In genomic region chr2:79511320-79511951, GRCh38 we compare ENCODE assay signal across 10 cellular contexts. TPM values are rescaled to one million over a fixed set of nuclear protein-coding genes. Genes with fewer than 3 reads are reported as not detected.
A peak's percentile ranks its signal among the peaks of the same experiment; 100 is the strongest.
DNase-seq lines count a peak whose midpoint lies in the region; ATAC-seq, FAIRE-seq and TF ChIP-seq lines count a peak whose summit lies in the region.
"Had no signal": no experiment of that assay in that cellular context is flagged by ENCODE, and none has a peak within 500 bp of the region (broad histone marks: within the 10 kb centered on the region; RNA-seq: fewer than 3 reads in every experiment).

No MANE protein-coding gene starts in this region.

- H3K36me3 Mint-ChIP-seq in activated naive CD8-positive, alpha-beta T cell treated with anti-CD3 and anti-CD28 coated beads, Interleukin-2, amount 10 ng/mL, durations not matched to agents 7 days and 5 days: peaks cover 3% of the 10 kb centered on the region
- peaks cover 3% of the 10 kb centered on the region for H3K36me3 Mint-ChIP-seq in activated CD4-positive, alpha-beta memory T cell treated with anti-CD3 and anti-CD28 coated beads, Interleukin-2, amount 10 ng/mL, durations not matched to agents 7 days and 5 days (ENCODE audit: low read depth)

- H3K4me3 ChIP-seq in cardiac muscle cell (no peak overlapping the region), iPS-20b (ENCODE audit: low read length) (peak overlapping the region; percentile 67)

- no peak overlapping the region for H3K27ac Mint-ChIP-seq in activated naive CD8-positive, alpha-beta T cell treated with anti-CD3 and anti-CD28 coated beads, Interleukin-2, amount 10 ng/mL, durations not matched to agents 7 days and 5 days
- no peak overlapping the region for H3K27ac Mint-ChIP-seq in activated CD4-positive, alpha-beta memory T cell treated with anti-CD3 and anti-CD28 coated beads, Interleukin-2, amount 10 ng/mL, durations not matched to agents 7 days and 5 days

- H3K4me1 Mint-ChIP-seq in activated naive CD8-positive, alpha-beta T cell treated with anti-CD3 and anti-CD28 coated beads, Interleukin-2, amount 10 ng/mL, durations not matched to agents 7 days and 5 days: no peaks in the 10 kb centered on the region
- no peaks in the 10 kb centered on the region for H3K4me1 Mint-ChIP-seq in activated CD4-positive, alpha-beta memory T cell treated with anti-CD3 and anti-CD28 coated beads, Interleukin-2, amount 10 ng/mL, durations not matched to agents 7 days and 5 days

- H3K4me1 ChIP-seq in cardiac muscle cell (ENCODE audit: low read depth) (peaks cover 3% of the 10 kb centered on the region), iPS-20b (ENCODE audit: insufficient read depth, low read length) (peaks cover 19% of the 10 kb centered on the region; the same call in 1 of the 2 replicates)

- TF ChIP-seq CTCF in cardiac muscle cell (IDR thresholded peaks at IDR 0.05; ENCODE audit: low read depth, low read length): no peak

- FAIRE-seq in urothelium cell line (lab: Jason Lieb, UNC): no peak

- H3K27me3 Mint-ChIP-seq in activated naive CD8-positive, alpha-beta T cell treated with anti-CD3 and anti-CD28 coated beads, Interleukin-2, amount 10 ng/mL, durations not matched to agents 7 days and 5 days: peaks cover 11% of the 10 kb centered on the region
- peaks cover 3% of the 10 kb centered on the region for H3K27me3 Mint-ChIP-seq in activated CD4-positive, alpha-beta memory T cell treated with anti-CD3 and anti-CD28 coated beads, Interleukin-2, amount 10 ng/mL, durations not matched to agents 7 days and 5 days

- no peak overlapping the region for H3K9ac ChIP-seq in iPS-20b (ENCODE audit: low read depth, low read length)

- POLR2A ChIA-PET in activated naive CD8-positive, alpha-beta T cell treated with anti-CD3 and anti-CD28 coated beads, Interleukin-2, amount 10 ng/mL, durations not matched to agents 7 days and 5 days (lab: Charles Lee): no interaction called here
- POLR2A ChIA-PET in activated CD4-positive, alpha-beta memory T cell treated with anti-CD3 and anti-CD28 coated beads, Interleukin-2, amount 10 ng/mL, durations not matched to agents 7 days and 5 days (lab: Charles Lee): no interaction called here

- H3K27ac ChIP-seq in cardiac muscle cell (no peak overlapping the region), iPS-20b (ENCODE audit: low read length) (no peak overlapping the region)
- H3K27ac ChIP-seq: C4-2B, epithelial cell of prostate had no signal

- peaks cover 4% of the 10 kb centered on the region for H3K9me3 Mint-ChIP-seq in activated naive CD8-positive, alpha-beta T cell treated with anti-CD3 and anti-CD28 coated beads, Interleukin-2, amount 10 ng/mL, durations not matched to agents 7 days and 5 days
- H3K9me3 Mint-ChIP-seq in activated CD4-positive, alpha-beta memory T cell treated with anti-CD3 and anti-CD28 coated beads, Interleukin-2, amount 10 ng/mL, durations not matched to agents 7 days and 5 days: peaks cover 4% of the 10 kb centered on the region

- ATAC-seq in left ventricle myocardium superior: no peak
- no peak for ATAC-seq in activated naive CD8-positive, alpha-beta T cell treated with anti-CD3 and anti-CD28 coated beads, Interleukin-2, amount 10 ng/mL, durations not matched to agents 7 days and 5 days (ENCODE audit: low read depth)
- ATAC-seq in HG03442 (IDR thresholded peaks at IDR 0.05; ENCODE audit: unreplicated experiment): no peak

- H3K4me3 Mint-ChIP-seq in activated naive CD8-positive, alpha-beta T cell treated with anti-CD3 and anti-CD28 coated beads, Interleukin-2, amount 10 ng/mL, durations not matched to agents 7 days and 5 days: no peak overlapping the region
- H3K4me3 Mint-ChIP-seq in activated CD4-positive, alpha-beta memory T cell treated with anti-CD3 and anti-CD28 coated beads, Interleukin-2, amount 10 ng/mL, durations not matched to agents 7 days and 5 days: no peak overlapping the region

- H3K9me3 ChIP-seq in cardiac muscle cell (ENCODE audit: low read depth) (no peaks in the 10 kb centered on the region), iPS-20b (ENCODE audit: insufficient read depth, low read depth, low read length) (no peaks in the 10 kb centered on the region)

- H3K27me3 ChIP-seq in cardiac muscle cell (peaks cover 12% of the 10 kb centered on the region), iPS-20b (ENCODE audit: insufficient read depth, low read length) (peaks cover 27% of the 10 kb centered on the region)

- intact Hi-C loops in left ventricle myocardium superior (cut with micrococcal nuclease): no loop called here

- DNase-seq in cardiac muscle cell (ENCODE audit: low read depth in 1 of 2, low spot score in 1 of 2) (peak; percentile 43 to 94), left ventricle myocardium superior (no peak), urothelium cell line (ENCODE audit: low spot score) (peak; percentile 65), dedifferentiated amniotic fluid mesenchymal stem cell (ENCODE audit: extremely low spot score) (no peak)
- DNase-seq in activated naive CD8-positive, alpha-beta T cell treated with anti-CD3 and anti-CD28 coated beads, Interleukin-2, amount 10 ng/mL, durations not matched to agents 7 days and 5 days: peak; percentile 27
- no peak for DNase-seq in activated CD4-positive, alpha-beta memory T cell treated with anti-CD3 and anti-CD28 coated beads, Interleukin-2, amount 10 ng/mL, durations not matched to agents 7 days and 5 days

- H3K36me3 ChIP-seq in cardiac muscle cell: no peaks in the 10 kb centered on the region
- H3K36me3 ChIP-seq in iPS-20b (ENCODE audit: insufficient read depth, low read depth, low read length): no peaks in the 10 kb centered on the region

- CTCF ChIA-PET in activated CD4-positive, alpha-beta memory T cell treated with anti-CD3 and anti-CD28 coated beads, Interleukin-2, amount 10 ng/mL, durations not matched to agents 7 days and 5 days (lab: Charles Lee): no interaction called here

RNA-seq across cellular contexts. Expression of gene CTNNA2, which starts 1.4 kb away (rescaled TPM):
- total RNA-seq in cardiac muscle cell (15.5 and 17.4 TPM in 2 replicates), left ventricle myocardium superior (not detected)
- 7.4 and 16.0 TPM in 2 replicates for polyA plus RNA-seq in cardiac muscle cell
- not detected for total RNA-seq in activated naive CD8-positive, alpha-beta T cell treated with anti-CD3 and anti-CD28 coated beads, Interleukin-2, amount 10 ng/mL, durations not matched to agents 7 days and 5 days
- total RNA-seq in activated CD4-positive, alpha-beta memory T cell treated with anti-CD3 and anti-CD28 coated beads, Interleukin-2, amount 10 ng/mL, durations not matched to agents 7 days and 5 days: not detected

Comparison
In these comparisons a context has a peak if more than half of its experiments do, and no peak if none do; other contexts are left out.
1. DNase-seq: peak in cardiac muscle cell (2 of 2), activated naive CD8-positive, alpha-beta T cell treated with anti-CD3 and anti-CD28 coated beads, Interleukin-2, amount 10 ng/mL, durations not matched to agents 7 days and 5 days (single experiment) and urothelium cell line (single experiment); none in left ventricle myocardium superior (single experiment), activated CD4-positive, alpha-beta memory T cell treated with anti-CD3 and anti-CD28 coated beads, Interleukin-2, amount 10 ng/mL, durations not matched to agents 7 days and 5 days (single experiment) and dedifferentiated amniotic fluid mesenchymal stem cell (single experiment).
2. RNA of gene CTNNA2, which starts 1.4 kb away (total RNA-seq): 15.5 to 17.4 TPM in cardiac muscle cell; not detected in left ventricle myocardium superior (single experiment), not detected in activated naive CD8-positive, alpha-beta T cell treated with anti-CD3 and anti-CD28 coated beads, Interleukin-2, amount 10 ng/mL, durations not matched to agents 7 days and 5 days and not detected in activated CD4-positive, alpha-beta memory T cell treated with anti-CD3 and anti-CD28 coated beads, Interleukin-2, amount 10 ng/mL, durations not matched to agents 7 days and 5 days; every median in the first group is over 10 times any median in the second.